1 cellular context compared by ENCODE assay signal in genomic region chr3:17443142-17443541, GRCh38.
TF ChIP-seq lines count a peak whose summit lies in the region.

No MANE protein-coding gene starts in this region.

TF ChIP-seq in K562, 482 proteins besides CTCF, POLR2A, EP300 and RAD21 (continued from another document and continues in another):
- TF ChIP-seq ZNF592 (IDR thresholded peaks at IDR 0.05): peak; percentile 84
- no peak for TF ChIP-seq CBX8 (IDR thresholded peaks at IDR 0.05; ENCODE audit: borderline replicate concordance, extremely low read depth, low read depth, low read length, poor library complexity, severe bottlenecking)
- no peak; the same call in 1 of the 2 replicates for TF ChIP-seq MYBL2 (IDR thresholded peaks at IDR 0.05; ENCODE audit: low read depth)
- no peak for TF ChIP-seq MYBL2 (CRISPR knock-in tag; IDR thresholded peaks at IDR 0.05; ENCODE audit: borderline replicate concordance)
- TF ChIP-seq KLF16 (IDR thresholded peaks at IDR 0.05): no peak
- no peak for TF ChIP-seq TBL1XR1 (IDR thresholded peaks at IDR 0.05; ENCODE audit: low read length in 2 of 2)
- TF ChIP-seq MGA (IDR thresholded peaks at IDR 0.05): peak; percentile 50
- TF ChIP-seq PHB (CRISPR knock-in tag; IDR thresholded peaks at IDR 0.05): no peak
- TF ChIP-seq JUND (IDR thresholded peaks at IDR 0.05; ENCODE audit: borderline replicate concordance, low read depth, low read length): no peak
- TF ChIP-seq JUND (tag; IDR thresholded peaks at IDR 0.05; ENCODE audit: borderline replicate concordance, low read depth, low read length): no peak; the same call in 2 of the 3 replicates
- no peak for TF ChIP-seq KLF10 (CRISPR knock-in tag; IDR thresholded peaks at IDR 0.05)
- TF ChIP-seq NEUROD1 (IDR thresholded peaks at IDR 0.05; ENCODE audit: borderline replicate concordance, low read depth, low read length, partially characterized antibody): no peak
- TF ChIP-seq TAF7 (tag; IDR thresholded peaks at IDR 0.05): no peak
- TF ChIP-seq NRF1 (conservative IDR thresholded peaks at IDR 0.05 in 1 of 2, IDR thresholded peaks at IDR 0.05 in 1 of 2): no peak
- no peak for TF ChIP-seq ATF3 (IDR thresholded peaks at IDR 0.05)
- TF ChIP-seq ATF3 (CRISPR knock-in tag; conservative IDR thresholded peaks at IDR 0.05): no peak
- no peak for TF ChIP-seq PHB2 (IDR thresholded peaks at IDR 0.05; ENCODE audit: low read depth)
- no peak for TF ChIP-seq DPF2 (IDR thresholded peaks at IDR 0.05)
- no peak for TF ChIP-seq ATF6 (CRISPR knock-in tag; IDR thresholded peaks at IDR 0.05)
- no peak; the same call in 1 of the 2 replicates for TF ChIP-seq ELK3 (CRISPR knock-in tag; IDR thresholded peaks at IDR 0.05)
- TF ChIP-seq ZNF174 (CRISPR knock-in tag; IDR thresholded peaks at IDR 0.05): no peak
- TF ChIP-seq HEY1 (CRISPR knock-in tag; IDR thresholded peaks at IDR 0.05; ENCODE audit: borderline replicate concordance): no peak
- no peak for TF ChIP-seq POLR2G (IDR thresholded peaks at IDR 0.05; ENCODE audit: low read depth, low read length)
- no peak for TF ChIP-seq POU5F1 (IDR thresholded peaks at IDR 0.05; ENCODE audit: borderline replicate concordance, low read depth, low read length, partially characterized antibody)
- TF ChIP-seq CTCFL (IDR thresholded peaks at IDR 0.05; ENCODE audit: borderline replicate concordance, insufficient read depth, low read depth, low read length, poor library complexity, severe bottlenecking): no peak
- TF ChIP-seq MAFK (IDR thresholded peaks at IDR 0.05; ENCODE audit: low read length): no peak
- TF ChIP-seq MTA2 (IDR thresholded peaks at IDR 0.05; ENCODE audit: low read depth): peak; percentile 23; the same call in 1 of the 2 replicates
- TF ChIP-seq ZKSCAN8 (CRISPR knock-in tag; IDR thresholded peaks at IDR 0.05): no peak
- peak; percentile 86 for TF ChIP-seq TCF3 (CRISPR knock-in tag; IDR thresholded peaks at IDR 0.05)
- TF ChIP-seq HSF4 (CRISPR knock-in tag; IDR thresholded peaks at IDR 0.05; ENCODE audit: borderline replicate concordance): no peak
- no peak for TF ChIP-seq ZNF408 (CRISPR knock-in tag; IDR thresholded peaks at IDR 0.05; ENCODE audit: low read depth)
- no peak for TF ChIP-seq NELFE (IDR thresholded peaks at IDR 0.05; ENCODE audit: insufficient read depth, insufficient read length)
- TF ChIP-seq POLR3A (IDR thresholded peaks at IDR 0.05; ENCODE audit: borderline replicate concordance, extremely low read depth, insufficient read depth, insufficient read length): no peak
- peak; percentile 68; the same call in 1 of the 2 replicates for TF ChIP-seq ARID3A (IDR thresholded peaks at IDR 0.05; ENCODE audit: borderline replicate concordance, low read depth, low read length)
- no peak for TF ChIP-seq TRIM28 (IDR thresholded peaks at IDR 0.05)
- no peak for TF ChIP-seq CXXC5 (CRISPR knock-in tag; IDR thresholded peaks at IDR 0.05)
- no peak for TF ChIP-seq SETDB1 (IDR thresholded peaks at IDR 0.05; ENCODE audit: low read length)
- TF ChIP-seq RBM39 (optimal IDR thresholded peaks at IDR 0.05; ENCODE audit: low read depth, low read length): no peak
